In the genomic region with DNA sequence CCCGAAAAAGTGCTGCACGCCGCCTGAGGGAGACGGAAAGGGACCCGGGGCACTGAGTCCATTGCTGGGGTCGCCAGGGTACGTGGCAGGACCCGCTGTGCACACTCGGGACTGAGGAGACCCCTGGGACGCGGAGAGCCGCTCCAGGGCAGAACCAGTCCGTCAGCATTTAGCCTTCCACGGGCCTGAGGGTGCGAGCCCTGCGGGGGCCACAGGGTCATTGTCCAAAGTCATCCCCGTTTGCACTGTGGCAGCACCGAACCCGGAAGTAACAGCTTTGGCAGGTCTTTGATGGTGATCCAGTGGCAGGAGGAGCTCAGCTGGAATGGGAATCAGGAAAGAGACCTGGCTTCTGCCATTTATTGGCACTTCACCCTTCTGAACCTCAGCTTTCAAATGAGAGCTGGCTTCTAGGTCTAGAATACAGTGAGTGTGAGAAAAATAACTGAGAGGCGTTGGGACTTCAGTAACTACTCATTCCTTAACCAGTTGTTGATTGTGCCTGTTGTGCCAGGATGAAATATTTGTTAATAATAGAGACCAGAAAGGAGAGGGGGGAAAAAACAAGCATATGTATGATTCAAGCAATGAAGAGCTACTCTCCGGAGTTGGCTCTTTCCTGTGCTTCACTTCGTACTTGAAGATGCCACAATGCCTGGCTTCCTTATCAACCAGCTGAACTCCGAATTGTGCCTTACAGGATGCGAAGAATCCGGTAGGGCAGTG, we compare ENCODE assay signal across 8 cellular contexts. TPM values are rescaled to one million over a fixed set of nuclear protein-coding genes. Genes with fewer than 3 reads are reported as not detected.
DNase-seq lines count a peak whose midpoint lies in the region; ATAC-seq and TF ChIP-seq lines count a peak whose summit lies in the region.

No MANE protein-coding gene starts in this region.

- peaks cover 11% of the 10 kb centered on the region for H3K79me2 ChIP-seq in OCI-LY3 (ENCODE audit: low read length)

- H3K36me3 ChIP-seq in OCI-LY3 (replicated peaks; ENCODE audit: low read depth, low read length) (no peaks in the 10 kb centered on the region), neutrophil (no peaks in the 10 kb centered on the region)

- H3K27ac ChIP-seq in OCI-LY3 (ENCODE audit: low read length) = no peak overlapping the region
- peak overlapping the region; percentile 74 for H3K27ac ChIP-seq in adipose tissue (ENCODE audit: low read depth, low read length)
- H3K27ac ChIP-seq in neutrophil = peak overlapping the region; percentile 89

- H3K27me3 ChIP-seq in OCI-LY3 (ENCODE audit: low read depth, low read length) = no peaks in the 10 kb centered on the region
- H3K27me3 ChIP-seq in neutrophil = peaks cover 45% of the 10 kb centered on the region

- TF ChIP-seq CTCF in GM13976 (IDR thresholded peaks at IDR 0.05; ENCODE audit: borderline replicate concordance, control extremely low read depth, extremely low read depth, insufficient read depth, missing control alignments) (no peak), OCI-LY3 (IDR thresholded peaks at IDR 0.05; ENCODE audit: low read depth, low read length) (no peak), neutrophil (IDR thresholded peaks at IDR 0.05) (no peak)

- DNase-seq in A172 (ENCODE audit: low spot score) (peak; percentile 53), GM13976 (ENCODE audit: low spot score) (peak; percentile 50), head of caudate nucleus (peak; percentile 12 to 80 (median 52))

- H3K4me3 ChIP-seq in OCI-LY3 (ENCODE audit: low read length) = peak overlapping the region; percentile 84
- peak overlapping the region; percentile 88 for H3K4me3 ChIP-seq in neutrophil (ENCODE audit: low read depth in 1 of 2, low read length in 1 of 2)

- ATAC-seq in HG03095 (IDR thresholded peaks at IDR 0.05; ENCODE audit: unreplicated experiment) (peak; percentile 32), HG02884 (IDR thresholded peaks at IDR 0.05; ENCODE audit: unreplicated experiment) (no peak)

- H2AFZ ChIP-seq in OCI-LY3 (ENCODE audit: low read depth, low read length) = peak overlapping the region; percentile 54; the same call in 1 of the 2 replicates

- H3K9me3 ChIP-seq in OCI-LY3 (ENCODE audit: insufficient read depth, low read length) (no peaks in the 10 kb centered on the region), neutrophil (no peaks in the 10 kb centered on the region)

- H3K9ac ChIP-seq in OCI-LY3 (ENCODE audit: low read length) = peak overlapping the region; percentile 71

- H4K20me1 ChIP-seq in OCI-LY3 (ENCODE audit: insufficient read depth, low read length) = peaks cover 23% of the 10 kb centered on the region; the same call in 1 of the 2 replicates

- 0 to 1% (median 1%) methylated on average over 25 of the region's 25 CpGs for WGBS in adipose tissue, 3 donors

- in situ Hi-C loops in GM13976 (cut with MboI; ENCODE audit: low sequenced_read_pairs, unreplicated experiment) = no loop called here

- H3K4me2 ChIP-seq in OCI-LY3 (ENCODE audit: low read length) = peak overlapping the region; percentile 84

- H3K4me1 ChIP-seq in OCI-LY3 (ENCODE audit: low read length) = peaks cover 17% of the 10 kb centered on the region
- H3K4me1 ChIP-seq in neutrophil (ENCODE audit: control insufficient read depth in 1 of 2, insufficient read depth in 1 of 2, low read depth in 1 of 2, low read length in 1 of 2) = peaks cover 40 to 49% of the 10 kb centered on the region in 2 experiments

- intact Hi-C loops in head of caudate nucleus (cut with DNase I) = loop anchor here (5.0 to 10.0 kb wide), 2 partner anchors 65 to 128 kb away; a partner anchor contains a TSS

RNA-seq across cellular contexts. Expression of a gene that starts 0.8 kb away (rescaled TPM):
- total RNA-seq in A172 (2014; rRNA removed; shearing (Covaris generic)) = 40.0 and 49.6 TPM in 2 replicates
- 10 to 100 TPM in 1 of 3 donors, 1 to 10 TPM in 2; 7.8 to 25.8 (median 9.2) TPM for polyA plus RNA-seq in adipose tissue
